Comparison of ENCODE assay signal across 29 cellular contexts in genomic region chr7:130201796-130202195, GRCh38. TPM values are rescaled to one million over a fixed set of nuclear protein-coding genes. Genes with fewer than 3 reads are reported as not detected.
DNase-seq lines count a peak whose midpoint lies in the region; ATAC-seq and TF ChIP-seq lines count a peak whose summit lies in the region.
"Had no signal": no experiment of that assay in that cellular context is flagged by ENCODE, and none has a peak within 500 bp of the region (broad histone marks: within the 10 kb centered on the region; RNA-seq: fewer than 3 reads in every experiment).

No MANE protein-coding gene starts in this region.

- peaks cover 0 to 37% (median 0%) of the 10 kb centered on the region in 3 donors for H3K36me3 ChIP-seq in Peyer's patch

- intact Hi-C loops in activated CD4-positive, alpha-beta T cell treated with anti-CD3 and anti-CD28 coated beads, Interleukin-2, amount 10 ng/mL, durations not matched to agents 24 days and 14 days (cut with micrococcal nuclease): no loop called here
- intact Hi-C loops in activated CD4-positive, alpha-beta T cell treated with anti-CD3 and anti-CD28 coated beads for 36 hours (cut with DNase I, micrococcal nuclease): loop anchor here in 1 of 2 experiments (10.0 kb wide), 1 partner anchor 587 kb away; the partner anchor contains the start of gene NRF1
- intact Hi-C loops in activated naive CD4-positive, alpha-beta T cell treated with anti-CD3 and anti-CD28 coated beads for 36 hours (cut with micrococcal nuclease): no loop called here

- CTCF ChIA-PET in activated CD4-positive, alpha-beta T cell treated with anti-CD3 and anti-CD28 coated beads for 36 hours (lab: Charles Lee): interaction anchor here (0.6 to 0.7 kb wide), 2 partner anchors 16 to 551 kb away, joined by 3 read pairs; no protein-coding TSS in a partner anchor
- CTCF ChIA-PET in activated naive CD4-positive, alpha-beta T cell treated with anti-CD3 and anti-CD28 coated beads for 36 hours (lab: Charles Lee): interaction anchor here (0.7 kb wide), 2 partner anchors 8 to 28 kb away, joined by 4 read pairs; no protein-coding TSS in a partner anchor

- H3K27ac ChIP-seq in Peyer's patch: peak overlapping the region in 2 of 4 donors; percentile 20 to 71
- H3K27ac ChIP-seq: ascending aorta, cardiac muscle cell, upper lobe of right lung had no signal

- no peaks in the 10 kb centered on the region for H3K9me3 Mint-ChIP-seq in activated CD4-positive, alpha-beta T cell treated with anti-CD3 and anti-CD28 coated beads, Interleukin-2, amount 10 ng/mL, durations not matched to agents 24 days and 14 days
- no peaks in the 10 kb centered on the region for H3K9me3 Mint-ChIP-seq in activated CD4-positive, alpha-beta T cell treated with anti-CD3 and anti-CD28 coated beads for 36 hours (ENCODE audit: low read depth)
- no peaks in the 10 kb centered on the region for H3K9me3 Mint-ChIP-seq in mesothelial cell of epicardium
- H3K9me3 Mint-ChIP-seq in type B pancreatic cell: no peaks in the 10 kb centered on the region
- no peaks in the 10 kb centered on the region for H3K9me3 Mint-ChIP-seq in activated naive CD4-positive, alpha-beta T cell treated with anti-CD3 and anti-CD28 coated beads for 36 hours
- H3K9me3 Mint-ChIP-seq: activated naive CD8-positive, alpha-beta T cell treated with anti-CD3 and anti-CD28 coated beads, Interleukin-2, amount 10 ng/mL, durations not matched to agents 7 days and 5 days; effector memory CD8-positive, alpha-beta T cell; immature natural killer cell; stimulated activated memory B cell treated with anti-CD40 and anti-IgM and Interleukin-4, amounts not matched to agents 10 μg/mL and 1 μg/mL and 100 μg/mL, for 72 hours had no signal

- peaks cover 46% of the 10 kb centered on the region for H3K36me3 Mint-ChIP-seq in activated CD4-positive, alpha-beta T cell treated with anti-CD3 and anti-CD28 coated beads, Interleukin-2, amount 10 ng/mL, durations not matched to agents 24 days and 14 days (ENCODE audit: low read depth)
- peaks cover 50% of the 10 kb centered on the region for H3K36me3 Mint-ChIP-seq in activated CD4-positive, alpha-beta T cell treated with anti-CD3 and anti-CD28 coated beads for 36 hours (ENCODE audit: low read depth)
- H3K36me3 Mint-ChIP-seq in mesothelial cell of epicardium (peaks cover 33% of the 10 kb centered on the region), type B pancreatic cell (peaks cover 39% of the 10 kb centered on the region)
- H3K36me3 Mint-ChIP-seq in activated naive CD4-positive, alpha-beta T cell treated with anti-CD3 and anti-CD28 coated beads for 36 hours (ENCODE audit: low read depth): peaks cover 42% of the 10 kb centered on the region

- ATAC-seq in activated CD4-positive, alpha-beta T cell treated with anti-CD3 and anti-CD28 coated beads for 36 hours: no peak
- ATAC-seq in GM18870 (IDR thresholded peaks at IDR 0.05; ENCODE audit: unreplicated experiment): no peak
- ATAC-seq: activated CD8-positive, alpha-beta T cell treated with anti-CD3 and anti-CD28 coated beads, Interleukin-2, amount 10 ng/mL, durations not matched to agents 7 days and 5 days; effector memory CD8-positive, alpha-beta T cell; left lobe of liver; stimulated activated memory B cell treated with anti-CD40 and anti-IgM and Interleukin-4, amounts not matched to agents 10 μg/mL and 1 μg/mL and 100 μg/mL, for 72 hours; upper lobe of right lung had no signal

- peak overlapping the region; percentile 49 for H3K27ac Mint-ChIP-seq in activated CD4-positive, alpha-beta T cell treated with anti-CD3 and anti-CD28 coated beads, Interleukin-2, amount 10 ng/mL, durations not matched to agents 24 days and 14 days
- no peak overlapping the region for H3K27ac Mint-ChIP-seq in activated CD4-positive, alpha-beta T cell treated with anti-CD3 and anti-CD28 coated beads for 36 hours
- H3K27ac Mint-ChIP-seq in mesothelial cell of epicardium (peak overlapping the region; percentile 55), type B pancreatic cell (peak overlapping the region; percentile 7)
- no peak overlapping the region for H3K27ac Mint-ChIP-seq in activated naive CD4-positive, alpha-beta T cell treated with anti-CD3 and anti-CD28 coated beads for 36 hours
- H3K27ac Mint-ChIP-seq: activated CD8-positive, alpha-beta T cell treated with anti-CD3 and anti-CD28 coated beads, Interleukin-2, amount 10 ng/mL, durations not matched to agents 7 days and 5 days; activated naive CD8-positive, alpha-beta T cell treated with anti-CD3 and anti-CD28 coated beads, Interleukin-2, amount 10 ng/mL, durations not matched to agents 7 days and 5 days; effector memory CD8-positive, alpha-beta T cell; stimulated activated memory B cell treated with anti-CD40 and anti-IgM and Interleukin-4, amounts not matched to agents 10 μg/mL and 1 μg/mL and 100 μg/mL, for 72 hours had no signal

- TF ChIP-seq POLR2A in Peyer's patch (IDR thresholded peaks at IDR 0.05): no peak

- no peak overlapping the region for H3K4me3 Mint-ChIP-seq in activated CD4-positive, alpha-beta T cell treated with anti-CD3 and anti-CD28 coated beads, Interleukin-2, amount 10 ng/mL, durations not matched to agents 24 days and 14 days
- H3K4me3 Mint-ChIP-seq in activated CD4-positive, alpha-beta T cell treated with anti-CD3 and anti-CD28 coated beads for 36 hours: no peak overlapping the region
- H3K4me3 Mint-ChIP-seq in mesothelial cell of epicardium (no peak overlapping the region), type B pancreatic cell (peak overlapping the region; percentile 8)
- H3K4me3 Mint-ChIP-seq in activated naive CD4-positive, alpha-beta T cell treated with anti-CD3 and anti-CD28 coated beads for 36 hours: no peak overlapping the region
- H3K4me3 Mint-ChIP-seq: activated CD8-positive, alpha-beta T cell treated with anti-CD3 and anti-CD28 coated beads, Interleukin-2, amount 10 ng/mL, durations not matched to agents 7 days and 5 days; activated naive CD8-positive, alpha-beta T cell treated with anti-CD3 and anti-CD28 coated beads, Interleukin-2, amount 10 ng/mL, durations not matched to agents 7 days and 5 days; effector memory CD8-positive, alpha-beta T cell; immature natural killer cell; stimulated activated memory B cell treated with anti-CD40 and anti-IgM and Interleukin-4, amounts not matched to agents 10 μg/mL and 1 μg/mL and 100 μg/mL, for 72 hours had no signal

- no peaks in the 10 kb centered on the region for H3K27me3 Mint-ChIP-seq in activated CD4-positive, alpha-beta T cell treated with anti-CD3 and anti-CD28 coated beads, Interleukin-2, amount 10 ng/mL, durations not matched to agents 24 days and 14 days
- H3K27me3 Mint-ChIP-seq in activated CD4-positive, alpha-beta T cell treated with anti-CD3 and anti-CD28 coated beads for 36 hours: no peaks in the 10 kb centered on the region
- H3K27me3 Mint-ChIP-seq in mesothelial cell of epicardium (ENCODE audit: low read depth) (no peaks in the 10 kb centered on the region), type B pancreatic cell (no peaks in the 10 kb centered on the region)
- H3K27me3 Mint-ChIP-seq in activated naive CD4-positive, alpha-beta T cell treated with anti-CD3 and anti-CD28 coated beads for 36 hours (ENCODE audit: low read depth): no peaks in the 10 kb centered on the region
- H3K27me3 Mint-ChIP-seq: activated naive CD8-positive, alpha-beta T cell treated with anti-CD3 and anti-CD28 coated beads, Interleukin-2, amount 10 ng/mL, durations not matched to agents 7 days and 5 days; effector memory CD8-positive, alpha-beta T cell; stimulated activated memory B cell treated with anti-CD40 and anti-IgM and Interleukin-4, amounts not matched to agents 10 μg/mL and 1 μg/mL and 100 μg/mL, for 72 hours had no signal

- no peaks in the 10 kb centered on the region for H3K27me3 ChIP-seq in Peyer's patch
- H3K27me3 ChIP-seq: ascending aorta, cardiac muscle cell, upper lobe of right lung had no signal

- TF ChIP-seq CTCF in Peyer's patch (IDR thresholded peaks at IDR 0.05) (no peak), mesothelial cell of epicardium (IDR thresholded peaks at IDR 0.05; ENCODE audit: unreplicated experiment) (no peak), type B pancreatic cell (conservative IDR thresholded peaks at IDR 0.05) (no peak)

- peaks cover 0 to 22% (median 0%) of the 10 kb centered on the region in 4 donors for H3K4me1 ChIP-seq in Peyer's patch

- H3K4me1 Mint-ChIP-seq in activated CD4-positive, alpha-beta T cell treated with anti-CD3 and anti-CD28 coated beads, Interleukin-2, amount 10 ng/mL, durations not matched to agents 24 days and 14 days: peaks cover 26% of the 10 kb centered on the region
- peaks cover 39% of the 10 kb centered on the region for H3K4me1 Mint-ChIP-seq in activated CD4-positive, alpha-beta T cell treated with anti-CD3 and anti-CD28 coated beads for 36 hours
- H3K4me1 Mint-ChIP-seq in mesothelial cell of epicardium (peaks cover 31% of the 10 kb centered on the region), type B pancreatic cell (ENCODE audit: unreplicated experiment) (peaks cover 21% of the 10 kb centered on the region)
- peaks cover 33% of the 10 kb centered on the region for H3K4me1 Mint-ChIP-seq in activated naive CD4-positive, alpha-beta T cell treated with anti-CD3 and anti-CD28 coated beads for 36 hours (ENCODE audit: low read depth)

- no peak overlapping the region for H3K4me3 ChIP-seq in Peyer's patch
- H3K4me3 ChIP-seq: ascending aorta, cardiac muscle cell, upper lobe of right lung had no signal

- POLR2A ChIA-PET in activated CD4-positive, alpha-beta T cell treated with anti-CD3 and anti-CD28 coated beads for 36 hours (lab: Charles Lee): interaction anchor here (0.8 kb wide), 1 partner anchor 469 kb away, joined by 3 read pairs; no protein-coding TSS in a partner anchor

- DNase-seq in activated CD4-positive, alpha-beta T cell treated with anti-CD3 and anti-CD28 coated beads, Interleukin-2, amount 10 ng/mL, durations not matched to agents 24 days and 14 days: peak; percentile 44
- DNase-seq in activated CD4-positive, alpha-beta T cell treated with anti-CD3 and anti-CD28 coated beads for 36 hours: no peak
- DNase-seq in Peyer's patch (peak in 2 of 3 donors; percentile 87 to 89), mesothelial cell of epicardium (ENCODE audit: low spot score in 2 of 2, unreplicated experiment in 2 of 2) (no peak), type B pancreatic cell (ENCODE audit: extremely low spot score, unreplicated experiment) (no peak), NCI-H526 (lab: John Stamatoyannopoulos, UW) (no peak)
- no peak for DNase-seq in activated naive CD4-positive, alpha-beta T cell treated with anti-CD3 and anti-CD28 coated beads for 36 hours
- DNase-seq: activated CD4-positive, CD25-positive, alpha-beta regulatory T cell treated with anti-CD3 and anti-CD28 coated beads, Interleukin-2, amount 50 U/mL, for 72 hours; activated CD8-positive, alpha-beta T cell treated with anti-CD3 and anti-CD28 coated beads, Interleukin-2, amount 10 ng/mL, durations not matched to agents 7 days and 5 days; activated effector memory CD4-positive, alpha-beta T cell treated with anti-CD3 and anti-CD28 coated beads, Interleukin-2, amount 50 U/mL, for 16 hours; activated naive CD8-positive, alpha-beta T cell treated with anti-CD3 and anti-CD28 coated beads, Interleukin-2, amount 10 ng/mL, durations not matched to agents 7 days and 5 days; activated T-cell treated with anti-CD3 and anti-CD28 coated beads for 4 hours; effector memory CD8-positive, alpha-beta T cell; immature natural killer cell; mesendoderm; NCI-H1048; NCI-H187 treated with DMSO at 0.1 percent for 48 hours; NCI-H526 treated with DMSO at 0.1 percent for 48 hours; occipital lobe; SHP77 treated with DMSO at 0.1 percent for 48 hours; T-helper 2 cell; upper lobe of right lung had no signal

- H3K9me3 ChIP-seq in Peyer's patch: no peaks in the 10 kb centered on the region
- H3K9me3 ChIP-seq: ascending aorta, upper lobe of right lung had no signal

RNA-seq across cellular contexts. Expression of gene TMEM209, which starts 3.4 kb away (rescaled TPM):
- 48.2 and 52.9 TPM in 2 replicates for total RNA-seq in activated CD4-positive, alpha-beta T cell treated with anti-CD3 and anti-CD28 coated beads, Interleukin-2, amount 10 ng/mL, durations not matched to agents 24 days and 14 days
- 10 to 100 TPM; 41.0 to 57.0 TPM for total RNA-seq in activated CD4-positive, alpha-beta T cell treated with anti-CD3 and anti-CD28 coated beads for 36 hours
- 10 to 100 TPM; 11.6 to 17.2 (median 15.4) TPM for total RNA-seq in Peyer's patch
- total RNA-seq in mesothelial cell of epicardium: 23.9 to 27.8 TPM (median 23.9 TPM) in 3 replicates
- total RNA-seq in type B pancreatic cell (ENCODE audit: low replicate concordance): 25.1 and 36.1 TPM in 2 replicates
- total RNA-seq in activated naive CD4-positive, alpha-beta T cell treated with anti-CD3 and anti-CD28 coated beads for 36 hours: 10 to 100 TPM; 36.0 to 37.3 TPM

RNA-seq across cellular contexts. Expression of gene SSMEM1, which starts 5.9 kb away (rescaled TPM):
- total RNA-seq in activated CD4-positive, alpha-beta T cell treated with anti-CD3 and anti-CD28 coated beads, Interleukin-2, amount 10 ng/mL, durations not matched to agents 24 days and 14 days: not detected in 2 replicates
- total RNA-seq in activated CD4-positive, alpha-beta T cell treated with anti-CD3 and anti-CD28 coated beads for 36 hours: not detected
- total RNA-seq in Peyer's patch (not detected), mesothelial cell of epicardium (not detected in 3 replicates), type B pancreatic cell (ENCODE audit: low replicate concordance) (not detected in 2 replicates)
- total RNA-seq in activated naive CD4-positive, alpha-beta T cell treated with anti-CD3 and anti-CD28 coated beads for 36 hours: not detected
- total RNA-seq: activated CD8-positive, alpha-beta T cell treated with anti-CD3 and anti-CD28 coated beads, Interleukin-2, amount 10 ng/mL, durations not matched to agents 7 days and 5 days; activated naive CD8-positive, alpha-beta T cell treated with anti-CD3 and anti-CD28 coated beads, Interleukin-2, amount 10 ng/mL, durations not matched to agents 7 days and 5 days; ascending aorta; cardiac muscle cell; epithelial cell of proximal tubule; left lobe of liver; pulmonary artery endothelial cell; upper lobe of right lung had no signal

Comparison
In these comparisons a context has a peak if more than half of its experiments do, and no peak if none do; other contexts are left out.
1. DNase-seq: peak in activated CD4-positive, alpha-beta T cell treated with anti-CD3 and anti-CD28 coated beads, Interleukin-2, amount 10 ng/mL, durations not matched to agents 24 days and 14 days (single experiment) and Peyer's patch (2 of 3); none in activated CD4-positive, alpha-beta T cell treated with anti-CD3 and anti-CD28 coated beads for 36 hours (single experiment), mesothelial cell of epicardium (0 of 2), type B pancreatic cell (single experiment), NCI-H526 (0 of 2) and activated naive CD4-positive, alpha-beta T cell treated with anti-CD3 and anti-CD28 coated beads for 36 hours (single experiment).
2. H3K27ac Mint-ChIP-seq: peak in activated CD4-positive, alpha-beta T cell treated with anti-CD3 and anti-CD28 coated beads, Interleukin-2, amount 10 ng/mL, durations not matched to agents 24 days and 14 days (single experiment), mesothelial cell of epicardium (single experiment) and type B pancreatic cell (single experiment); none in activated CD4-positive, alpha-beta T cell treated with anti-CD3 and anti-CD28 coated beads for 36 hours (single experiment) and activated naive CD4-positive, alpha-beta T cell treated with anti-CD3 and anti-CD28 coated beads for 36 hours (single experiment).